In genomic region chr9:16535555-16535954, GRCh38 we compare ENCODE assay signal across 20 cellular contexts.
DNase-seq lines count a peak whose midpoint lies in the region; ATAC-seq, FAIRE-seq and TF ChIP-seq lines count a peak whose summit lies in the region.
"Had no signal": no experiment of that assay in that cellular context is flagged by ENCODE, and none has a peak within 500 bp of the region (broad histone marks: within the 10 kb centered on the region; RNA-seq: fewer than 3 reads in every experiment).

No MANE protein-coding gene starts in this region.

- TF ChIP-seq RAD21 in SK-N-SH (IDR thresholded peaks at IDR 0.05; ENCODE audit: low read length) = no peak

- H3K9me3 ChIP-seq in SK-N-SH (no peaks in the 10 kb centered on the region), keratinocyte (ENCODE audit: control insufficient read depth, low read depth, low read length) (no peaks in the 10 kb centered on the region)
- H3K9me3 ChIP-seq: BE2C had no signal

- no peaks in the 10 kb centered on the region for H3K9me2 ChIP-seq in SK-N-SH

- CTCF ChIA-PET in SK-N-SH (lab: Yijun Ruan, JAX) = no interaction called here

- DNase-seq in DMS 273 (lab: John Stamatoyannopoulos, UW; ENCODE audit: unreplicated experiment) (peak; percentile 26), DMS 273 treated with DMSO at 0.1 percent for 48 hours (lab: John Stamatoyannopoulos, UW) (no peak), SK-N-SH (no peak), keratinocyte (ENCODE audit: low read depth, low spot score) (no peak), NCI-H187 (lab: John Stamatoyannopoulos, UW) (no peak), AG08395 (ENCODE audit: low spot score) (no peak)
- DNase-seq: BE2C; CD4-positive, alpha-beta memory T cell; DMS79 treated with DMSO at 0.1 percent for 48 hours; GDM1; MM.1S; NCI-H1105 treated with DMSO at 0.1 percent for 48 hours; NCI-H1694 treated with DMSO at 0.1 percent for 48 hours; NK-92 treated with Interleukin-12 subunit alpha and Interleukin-12 subunit beta, amount 100 ng/mL, for 24 hours; T-cell had no signal

- peaks cover 32% of the 10 kb centered on the region for H3F3A ChIP-seq in SK-N-SH (replicated peaks; ENCODE audit: insufficient read depth)

- TF ChIP-seq CTCF in SK-N-SH (IDR thresholded peaks at IDR 0.05) = no peak
- TF ChIP-seq CTCF in keratinocyte (optimal IDR thresholded peaks at IDR 0.05 in 1 of 3, IDR thresholded peaks at IDR 0.05 in 1 of 3, conservative IDR thresholded peaks at IDR 0.05 in 1 of 3; ENCODE audit: extremely low read depth in 1 of 3, insufficient read depth in 2 of 3, low read length in 3 of 3) = no peak

- dilution Hi-C loops in keratinocyte (cut with MboI; ENCODE audit: extremely low pct_ligation_motif_present, low sequenced_read_pairs) = no loop called here

- peak; percentile 49 for FAIRE-seq in keratinocyte (lab: Jason Lieb, UNC)
- FAIRE-seq: GM12892 had no signal

- WGBS in SK-N-SH (ENCODE audit: low lambda C conversion rate) = 88% methylated on average over 1 of the region's 1 CpG

- H3K79me2 ChIP-seq in SK-N-SH (ENCODE audit: insufficient read depth) (peaks cover 10% of the 10 kb centered on the region), keratinocyte (ENCODE audit: control insufficient read depth, insufficient read depth, low read length) (no peaks in the 10 kb centered on the region)

- H3K27ac ChIP-seq in SK-N-SH (ENCODE audit: low read depth in 2 of 2, low read length in 1 of 2) (peak overlapping the region in 1 of 2 experiments; percentile 32; a peak in 2 of 4 replicates), keratinocyte (ENCODE audit: control insufficient read depth, insufficient read depth, low read length) (no peak overlapping the region)
- H3K27ac ChIP-seq: 22Rv1 had no signal

- H2AFZ ChIP-seq in SK-N-SH (ENCODE audit: low read depth) = no peak overlapping the region
- no peak overlapping the region for H2AFZ ChIP-seq in keratinocyte (ENCODE audit: control insufficient read depth, low read length)
- H2AFZ ChIP-seq: GM23338 had no signal

- H3K9ac ChIP-seq in SK-N-SH (no peak overlapping the region), keratinocyte (ENCODE audit: control insufficient read depth, extremely low read depth, insufficient read depth, low read length) (no peak overlapping the region)

- H4K20me1 ChIP-seq in SK-N-SH (ENCODE audit: insufficient read depth) (no peaks in the 10 kb centered on the region), keratinocyte (ENCODE audit: control insufficient read depth, extremely low read depth, insufficient read depth, low read length) (no peaks in the 10 kb centered on the region)

- H3K4me1 ChIP-seq in SK-N-SH (ENCODE audit: control insufficient read depth in 1 of 2, insufficient read depth in 2 of 2, low read depth in 1 of 2, low read length in 1 of 2) (peaks cover 3 to 18% of the 10 kb centered on the region in 2 experiments), keratinocyte (ENCODE audit: control insufficient read depth, extremely low read depth, insufficient read depth, low read length) (peaks cover 19% of the 10 kb centered on the region)
- H3K4me1 ChIP-seq: BE2C had no signal

- POLR2A ChIA-PET in SK-N-SH (lab: Yijun Ruan, JAX) = no interaction called here

- ATAC-seq in HG02884 (IDR thresholded peaks at IDR 0.05; ENCODE audit: unreplicated experiment) (no peak), HG02885 (IDR thresholded peaks at IDR 0.05; ENCODE audit: poor library complexity, unreplicated experiment) (no peak)
- ATAC-seq: GM23338, T-cell had no signal

- H3K9me1 ChIP-seq in keratinocyte (ENCODE audit: control insufficient read depth, extremely low read depth, insufficient read depth, low read length) = no peaks in the 10 kb centered on the region

- H3K36me3 ChIP-seq in SK-N-SH (replicated peaks in 1 of 2; ENCODE audit: control insufficient read depth in 1 of 2, insufficient read depth in 2 of 2, low read length in 1 of 2) = peaks cover 0 to 11% of the 10 kb centered on the region in 2 experiments
- H3K36me3 ChIP-seq in keratinocyte (ENCODE audit: control insufficient read depth in 2 of 2, extremely low read depth in 1 of 2, insufficient read depth in 2 of 2, low read length in 2 of 2) = no peaks in the 10 kb centered on the region
- H3K36me3 ChIP-seq: BE2C had no signal

- peak overlapping the region; percentile 27 for H3K4me2 ChIP-seq in SK-N-SH
- no peak overlapping the region for H3K4me2 ChIP-seq in keratinocyte (ENCODE audit: control insufficient read depth, extremely low read depth, insufficient read depth, low read depth, low read length)
- H3K4me2 ChIP-seq: GM23338 had no signal

- H3K27me3 ChIP-seq in SK-N-SH (ENCODE audit: insufficient read depth) (no peaks in the 10 kb centered on the region), keratinocyte (ENCODE audit: control insufficient read depth, extremely low read depth, insufficient read depth, low read length) (no peaks in the 10 kb centered on the region)
- H3K27me3 ChIP-seq: BE2C had no signal

- TF ChIP-seq EP300 in SK-N-SH (IDR thresholded peaks at IDR 0.05; ENCODE audit: borderline replicate concordance in 1 of 2, low read depth in 1 of 2, low read length in 1 of 2) = 0 out of 4 replicates have a peak, but pooled peaks of 1 of the 2 experiments have one; percentile 12

- H3K4me3 ChIP-seq in SK-N-SH (ENCODE audit: low read depth in 2 of 2, low read length in 1 of 2) (no peak overlapping the region), keratinocyte (ENCODE audit: control insufficient read depth in 2 of 3, extremely low read depth in 1 of 3, insufficient read depth in 2 of 3, low read depth in 1 of 3, low read length in 3 of 3) (no peak overlapping the region)
- H3K4me3 ChIP-seq: GM23338 had no signal

TF ChIP-seq in SK-N-SH, 30 proteins besides CTCF, POLR2A, EP300 and RAD21:
- TF ChIP-seq PBX3 (IDR thresholded peaks at IDR 0.05) = peak; percentile 57; the same call in 1 of the 2 replicates
- TF ChIP-seq POLR2AphosphoS5 (IDR thresholded peaks at IDR 0.05; ENCODE audit: low read depth, low read length) = no peak
- TF ChIP-seq JUND (IDR thresholded peaks at IDR 0.05) = no peak
- no peak for TF ChIP-seq USF1 (IDR thresholded peaks at IDR 0.05; ENCODE audit: borderline replicate concordance, low read depth)
- TF ChIP-seq FOSL2 (IDR thresholded peaks at IDR 0.05; ENCODE audit: borderline replicate concordance, low read depth) = peak; percentile 6; the same call in 1 of the 2 replicates
- TF ChIP-seq MAX (IDR thresholded peaks at IDR 0.05; ENCODE audit: low read depth) = no peak
- no peak for TF ChIP-seq GABPA (IDR thresholded peaks at IDR 0.05; ENCODE audit: low read depth)
- TF ChIP-seq MEF2A (IDR thresholded peaks at IDR 0.05; ENCODE audit: borderline replicate concordance, low read depth) = no peak
- no peak for TF ChIP-seq TAF1 (IDR thresholded peaks at IDR 0.05; ENCODE audit: borderline replicate concordance, low read depth, low read length)
- TF ChIP-seq FOXM1 (IDR thresholded peaks at IDR 0.05; ENCODE audit: low read depth) = no peak
- no peak for TF ChIP-seq NRF1 (IDR thresholded peaks at IDR 0.05; ENCODE audit: low read depth, low read length)
- TF ChIP-seq TCF12 (IDR thresholded peaks at IDR 0.05) = peak; percentile 69
- no peak for TF ChIP-seq MXI1 (IDR thresholded peaks at IDR 0.05; ENCODE audit: low read depth, low read length)
